8 cellular contexts compared by ENCODE assay signal in the genomic region with DNA sequence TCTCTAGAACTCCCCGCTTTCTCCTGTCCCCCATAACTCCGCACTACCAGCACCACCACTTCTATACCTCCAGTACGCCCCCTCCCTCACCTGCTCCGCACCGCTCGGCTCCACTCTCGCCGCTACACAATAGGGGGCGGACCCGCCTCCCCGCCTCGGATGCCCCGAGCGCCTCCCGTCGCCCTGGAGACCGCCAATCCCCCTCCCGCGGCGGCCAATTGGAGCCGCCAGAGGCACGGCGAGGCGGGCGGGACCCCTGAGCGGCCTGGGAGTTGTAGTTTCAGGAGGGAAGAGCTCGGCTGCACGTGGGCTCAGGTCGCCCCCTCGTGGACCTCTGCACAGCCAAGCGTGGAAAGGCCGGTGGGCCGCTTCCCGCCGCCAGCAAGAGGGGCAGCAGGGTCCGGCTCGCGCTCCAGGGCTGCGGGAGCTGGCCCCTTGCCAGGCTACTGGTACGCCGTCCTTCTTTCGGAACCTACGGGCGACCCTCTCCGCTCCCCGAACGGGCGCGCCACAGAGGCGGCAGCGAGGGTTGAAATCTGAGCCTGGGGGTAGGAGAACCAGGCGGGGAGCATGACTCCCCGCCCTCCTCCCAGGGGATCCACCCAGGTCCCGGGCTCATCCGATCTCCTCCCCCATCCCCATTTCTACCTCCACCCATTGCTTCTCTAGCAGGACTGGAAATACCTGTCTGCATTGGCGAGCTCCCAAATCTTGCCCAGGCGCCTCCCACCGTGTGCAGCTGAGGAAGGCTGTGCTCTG. TPM values are rescaled to one million over a fixed set of nuclear protein-coding genes. Genes with fewer than 3 reads are reported as not detected.
DNase-seq lines count a peak whose midpoint lies in the region; ATAC-seq and TF ChIP-seq lines count a peak whose summit lies in the region.

A gene with protein sequence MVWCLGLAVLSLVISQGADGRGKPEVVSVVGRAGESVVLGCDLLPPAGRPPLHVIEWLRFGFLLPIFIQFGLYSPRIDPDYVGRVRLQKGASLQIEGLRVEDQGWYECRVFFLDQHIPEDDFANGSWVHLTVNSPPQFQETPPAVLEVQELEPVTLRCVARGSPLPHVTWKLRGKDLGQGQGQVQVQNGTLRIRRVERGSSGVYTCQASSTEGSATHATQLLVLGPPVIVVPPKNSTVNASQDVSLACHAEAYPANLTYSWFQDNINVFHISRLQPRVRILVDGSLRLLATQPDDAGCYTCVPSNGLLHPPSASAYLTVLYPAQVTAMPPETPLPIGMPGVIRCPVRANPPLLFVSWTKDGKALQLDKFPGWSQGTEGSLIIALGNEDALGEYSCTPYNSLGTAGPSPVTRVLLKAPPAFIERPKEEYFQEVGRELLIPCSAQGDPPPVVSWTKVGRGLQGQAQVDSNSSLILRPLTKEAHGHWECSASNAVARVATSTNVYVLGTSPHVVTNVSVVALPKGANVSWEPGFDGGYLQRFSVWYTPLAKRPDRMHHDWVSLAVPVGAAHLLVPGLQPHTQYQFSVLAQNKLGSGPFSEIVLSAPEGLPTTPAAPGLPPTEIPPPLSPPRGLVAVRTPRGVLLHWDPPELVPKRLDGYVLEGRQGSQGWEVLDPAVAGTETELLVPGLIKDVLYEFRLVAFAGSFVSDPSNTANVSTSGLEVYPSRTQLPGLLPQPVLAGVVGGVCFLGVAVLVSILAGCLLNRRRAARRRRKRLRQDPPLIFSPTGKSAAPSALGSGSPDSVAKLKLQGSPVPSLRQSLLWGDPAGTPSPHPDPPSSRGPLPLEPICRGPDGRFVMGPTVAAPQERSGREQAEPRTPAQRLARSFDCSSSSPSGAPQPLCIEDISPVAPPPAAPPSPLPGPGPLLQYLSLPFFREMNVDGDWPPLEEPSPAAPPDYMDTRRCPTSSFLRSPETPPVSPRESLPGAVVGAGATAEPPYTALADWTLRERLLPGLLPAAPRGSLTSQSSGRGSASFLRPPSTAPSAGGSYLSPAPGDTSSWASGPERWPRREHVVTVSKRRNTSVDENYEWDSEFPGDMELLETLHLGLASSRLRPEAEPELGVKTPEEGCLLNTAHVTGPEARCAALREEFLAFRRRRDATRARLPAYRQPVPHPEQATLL (minus strand): TSS at position 131 of the 759 bp plus-strand sequence. CDS start 2,159 bp downstream, outside the sequence.

- TF ChIP-seq CTCF in ascending aorta (IDR thresholded peaks at IDR 0.05) (peak; percentile 45 to 73 (median 64)), hepatocyte (IDR thresholded peaks at IDR 0.05; ENCODE audit: poor library complexity) (peak; percentile 79), uterus (IDR thresholded peaks at IDR 0.05) (peak; percentile 77 to 82 (median 78))

- no peaks in the 10 kb centered on the region for H4K20me1 ChIP-seq in hepatocyte (ENCODE audit: insufficient read depth, poor library complexity, severe bottlenecking)

- no peak within 1 kb of the TSS for H3K27ac Mint-ChIP-seq in T-helper 1 cell treated with Interleukin-12 subunit alpha and Interleukin-12 subunit beta and Interleukin-4 antibody, amounts not matched to agents 30 μg/mL and 1 μg/mL, for 36 hours

- peaks cover 26% of the 10 kb centered on the region for H3K79me2 ChIP-seq in hepatocyte

- no peaks in the 10 kb centered on the region for H3K9me3 ChIP-seq in ascending aorta
- H3K9me3 ChIP-seq in hepatocyte (ENCODE audit: low read depth): no peaks in the 10 kb centered on the region
- no peaks in the 10 kb centered on the region for H3K9me3 ChIP-seq in uterus

- H3K27ac ChIP-seq in ascending aorta: no peak within 1 kb of the TSS
- H3K27ac ChIP-seq in hepatocyte: peak within 1 kb of the TSS; percentile 9
- H3K27ac ChIP-seq in uterus: peak within 1 kb of the TSS in 1 of 2 donors; percentile 8

- H2AFZ ChIP-seq in hepatocyte: peak within 1 kb of the TSS; percentile 62

- no peaks in the 10 kb centered on the region for H3K36me3 Mint-ChIP-seq in T-helper 1 cell treated with Interleukin-12 subunit alpha and Interleukin-12 subunit beta and Interleukin-4 antibody, amounts not matched to agents 30 μg/mL and 1 μg/mL, for 36 hours (ENCODE audit: low read depth)

- H3K27me3 Mint-ChIP-seq in T-helper 1 cell treated with Interleukin-12 subunit alpha and Interleukin-12 subunit beta and Interleukin-4 antibody, amounts not matched to agents 30 μg/mL and 1 μg/mL, for 36 hours (ENCODE audit: low read depth): peaks cover 78% of the 10 kb centered on the region

- peak within 1 kb of the TSS; percentile 3 for H3K4me3 Mint-ChIP-seq in T-helper 1 cell treated with Interleukin-12 subunit alpha and Interleukin-12 subunit beta and Interleukin-4 antibody, amounts not matched to agents 30 μg/mL and 1 μg/mL, for 36 hours

- DNase-seq in NCI-H1092 (lab: John Stamatoyannopoulos, UW) (peak; percentile 91), ascending aorta (ENCODE audit: low spot score in 2 of 2) (peak in 1 of 2 donors; percentile 89), hepatocyte (ENCODE audit: low spot score) (peak; percentile 94), retina (peak; percentile 97), uterus (peak; percentile 88 to 91), epidermal melanocyte (ENCODE audit: insufficient read length, low spot score) (no peak)

- intact Hi-C loops in ascending aorta (cut with DNase I): loop anchor here (2.0 to 5.0 kb wide), 2 partner anchors 148 to 165 kb away; a partner anchor contains a TSS
- intact Hi-C loops in uterus (cut with DNase I; ENCODE audit: low total_unique reads): no loop called here

- peaks cover 5% of the 10 kb centered on the region for H3K4me1 Mint-ChIP-seq in T-helper 1 cell treated with Interleukin-12 subunit alpha and Interleukin-12 subunit beta and Interleukin-4 antibody, amounts not matched to agents 30 μg/mL and 1 μg/mL, for 36 hours (ENCODE audit: low read depth)

- H3K4me1 ChIP-seq in ascending aorta: peaks cover 0 to 11% of the 10 kb centered on the region in 2 donors
- peaks cover 30% of the 10 kb centered on the region for H3K4me1 ChIP-seq in hepatocyte (ENCODE audit: insufficient read depth)
- H3K4me1 ChIP-seq in uterus: peaks cover 0 to 7% of the 10 kb centered on the region in 2 donors

- WGBS in hepatocyte (ENCODE audit: low lambda C conversion rate, missing lambda C conversion rate): under 1% methylated on average over 49 of the region's 58 CpGs

- ATAC-seq in GM18867 (IDR thresholded peaks at IDR 0.05; ENCODE audit: unreplicated experiment): peak; percentile 59

- TF ChIP-seq POLR2A in uterus (IDR thresholded peaks at IDR 0.05): no peak

- no peaks in the 10 kb centered on the region for H3K9me2 ChIP-seq in hepatocyte (replicated peaks; ENCODE audit: insufficient read depth)

- H3K36me3 ChIP-seq in ascending aorta (no peaks in the 10 kb centered on the region), hepatocyte (replicated peaks; ENCODE audit: insufficient read depth, low read depth) (no peaks in the 10 kb centered on the region), uterus (no peaks in the 10 kb centered on the region)

- H3K4me2 ChIP-seq in hepatocyte: peak within 1 kb of the TSS; percentile 90

- H3K9me3 Mint-ChIP-seq in T-helper 1 cell treated with Interleukin-12 subunit alpha and Interleukin-12 subunit beta and Interleukin-4 antibody, amounts not matched to agents 30 μg/mL and 1 μg/mL, for 36 hours: no peaks in the 10 kb centered on the region

- peak within 1 kb of the TSS; percentile 51 to 58 for H3K4me3 ChIP-seq in ascending aorta
- peak within 1 kb of the TSS; percentile 50 for H3K4me3 ChIP-seq in hepatocyte
- peak within 1 kb of the TSS; percentile 17 to 23 for H3K4me3 ChIP-seq in uterus

- H3K27me3 ChIP-seq in ascending aorta (no peaks in the 10 kb centered on the region), hepatocyte (no peaks in the 10 kb centered on the region), uterus (no peaks in the 10 kb centered on the region)

RNA-seq across cellular contexts. Expression of the gene that starts here (rescaled TPM):
- total RNA-seq in ascending aorta: 0.11 TPM
- total RNA-seq in hepatocyte: 5.3 and 8.2 TPM in 2 replicates
- 22.5 and 25.4 TPM in 2 replicates for polyA plus RNA-seq in hepatocyte
- 1 to 10 TPM in 2 of 4 donors, under 1 TPM in 1, not detected in 1; 0.29 to 6.2 (median 1.2) TPM for total RNA-seq in uterus
